21 cellular contexts compared by ENCODE assay signal in the genomic region with DNA sequence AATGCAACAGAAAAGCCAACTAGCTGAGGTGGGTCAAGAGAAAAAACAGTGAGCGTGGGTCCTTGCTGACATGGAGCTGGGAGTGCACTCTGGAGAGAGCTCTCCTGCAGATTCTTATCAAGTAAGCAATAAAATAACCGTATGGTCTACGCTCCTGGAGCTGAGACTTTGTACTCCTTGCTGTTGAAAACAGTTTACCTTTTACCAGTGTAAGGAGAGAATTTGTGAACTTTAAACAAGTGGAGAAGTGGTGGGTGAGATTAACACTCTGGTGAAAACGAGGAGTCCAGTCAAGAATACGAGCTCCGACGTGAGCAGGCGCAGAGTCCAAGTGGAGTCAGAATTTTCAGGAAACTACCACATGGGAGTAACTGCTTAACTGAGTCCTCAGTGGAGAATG.
"Had no signal": no experiment of that assay in that cellular context is flagged by ENCODE, and none has a peak within 500 bp of the region (broad histone marks: within the 10 kb centered on the region; RNA-seq: fewer than 3 reads in every experiment).

No MANE protein-coding gene starts in this region.

- H3K36me3 ChIP-seq: brain microvascular endothelial cell, cardiac muscle cell had no signal

- H3K27me3 ChIP-seq: brain microvascular endothelial cell, cardiac muscle cell had no signal

- H3K27ac ChIP-seq: brain microvascular endothelial cell, cardiac muscle cell had no signal

- H3K9ac ChIP-seq: SK-N-SH had no signal

- H3K4me2 ChIP-seq: SK-N-SH had no signal

- H3K9me3 ChIP-seq: SK-N-SH had no signal

- DNase-seq: activated CD4-positive, alpha-beta T cell treated with anti-CD3 and anti-CD28 coated beads for 4 hours; activated CD8-positive, alpha-beta memory T cell treated with anti-CD3 and anti-CD28 coated beads, Interleukin-2, amount 50 U/mL, for 4 hours; activated CD8-positive, alpha-beta T cell treated with anti-CD3 and anti-CD28 coated beads for 36 hours; activated gamma-delta T cell treated with Interleukin-2 at 50 U/mL for 16 hours; activated naive CD4-positive, alpha-beta T cell treated with anti-CD3 and anti-CD28 coated beads, Interleukin-2, amount 10 ng/mL, durations not matched to agents 7 days and 5 days; activated naive CD8-positive, alpha-beta T cell treated with anti-CD3 and anti-CD28 coated beads for 36 hours; activated T-cell treated with anti-CD3 and anti-CD28 coated beads, Interleukin-2, amount 50 U/mL, for 72 hours; brain microvascular endothelial cell; NCI-H1092; NCI-H1417; NCI-H1930; NCI-H2171 treated with DMSO at 0.1 percent for 48 hours; NCI-H226; NCI-H526; NCI-H774; RPMI8226; SK-N-SH; T-helper 1 cell had no signal

- H3K4me3 ChIP-seq: cardiac muscle cell had no signal

- ATAC-seq: activated CD4-positive, CD25-positive, alpha-beta regulatory T cell treated with anti-CD3 and anti-CD28 coated beads, Interleukin-2, amount 50 U/mL, for 24 hours; activated CD8-positive, alpha-beta T cell treated with anti-CD3 and anti-CD28 coated beads for 36 hours; activated T-cell treated with anti-CD3 and anti-CD28 coated beads, Interleukin-2, amount 50 U/mL, for 72 hours; Right ventricle myocardium inferior had no signal
